In the genomic region with DNA sequence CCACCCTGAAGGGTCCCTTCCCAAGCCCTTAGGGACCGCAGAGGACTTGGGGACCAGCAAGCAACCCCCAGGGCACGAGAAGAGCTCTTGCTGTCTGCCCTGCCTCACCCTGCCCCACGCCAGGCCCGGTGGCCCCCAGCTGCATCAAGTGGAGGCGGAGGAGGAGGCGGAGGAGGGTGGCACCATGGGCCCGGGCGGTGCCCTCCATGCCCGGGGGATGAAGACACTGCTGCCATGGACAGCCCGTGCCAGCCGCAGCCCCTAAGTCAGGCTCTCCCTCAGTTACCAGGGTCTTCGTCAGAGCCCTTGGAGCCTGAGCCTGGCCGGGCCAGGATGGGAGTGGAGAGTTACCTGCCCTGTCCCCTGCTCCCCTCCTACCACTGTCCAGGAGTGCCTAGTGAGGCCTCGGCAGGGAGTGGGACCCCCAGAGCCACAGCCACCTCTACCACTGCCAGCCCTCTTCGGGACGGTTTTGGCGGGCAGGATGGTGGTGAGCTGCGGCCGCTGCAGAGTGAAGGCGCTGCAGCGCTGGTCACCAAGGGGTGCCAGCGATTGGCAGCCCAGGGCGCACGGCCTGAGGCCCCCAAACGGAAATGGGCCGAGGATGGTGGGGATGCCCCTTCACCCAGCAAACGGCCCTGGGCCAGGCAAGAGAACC, we compare ENCODE assay signal across 9 cellular contexts. TPM values are rescaled to one million over a fixed set of nuclear protein-coding genes. Genes with fewer than 3 reads are reported as not detected.
DNase-seq lines count a peak whose midpoint lies in the region; ATAC-seq and TF ChIP-seq lines count a peak whose summit lies in the region.
"Had no signal": no experiment of that assay in that cellular context is flagged by ENCODE, and none has a peak within 500 bp of the region (broad histone marks: within the 10 kb centered on the region; RNA-seq: fewer than 3 reads in every experiment).

No MANE protein-coding gene starts in this region.

- H3K27me3 ChIP-seq in H7 (ENCODE audit: control insufficient read depth, insufficient read depth, low read length), result no peaks in the 10 kb centered on the region
- no peaks in the 10 kb centered on the region for H3K27me3 ChIP-seq in gastroesophageal sphincter
- no peaks in the 10 kb centered on the region for H3K27me3 ChIP-seq in skeletal muscle satellite cell (ENCODE audit: control insufficient read depth, insufficient read depth, low read length)

- peak overlapping the region; percentile 94 for H3K9ac ChIP-seq in skeletal muscle satellite cell (ENCODE audit: low read depth, low read length)

- peak overlapping the region; percentile 78 for H3K27ac Mint-ChIP-seq in activated CD4-positive, alpha-beta memory T cell treated with anti-CD3 and anti-CD28 coated beads, Interleukin-2, amount 10 ng/mL, durations not matched to agents 7 days and 5 days

- CTCF ChIA-PET in activated CD4-positive, alpha-beta memory T cell treated with anti-CD3 and anti-CD28 coated beads, Interleukin-2, amount 10 ng/mL, durations not matched to agents 7 days and 5 days (lab: Charles Lee), result no interaction called here

- no peak for TF ChIP-seq POLR2A in gastroesophageal sphincter (IDR thresholded peaks at IDR 0.05)

- DNase-seq in H7 (peak; percentile 23), A172 (ENCODE audit: low spot score) (no peak)
- DNase-seq in activated CD4-positive, alpha-beta memory T cell treated with anti-CD3 and anti-CD28 coated beads, Interleukin-2, amount 10 ng/mL, durations not matched to agents 7 days and 5 days, result no peak
- DNase-seq in activated CD4-positive, CD25-positive, alpha-beta regulatory T cell (lab: John Stamatoyannopoulos, UW), result no peak
- DNase-seq: stimulated activated CD4-positive, alpha-beta T cell treated with anti-CD3 and anti-CD28 coated beads, Interleukin-4, amount 100 ng/mL, for 1 hour had no signal

- no peak for TF ChIP-seq CTCF in gastroesophageal sphincter (IDR thresholded peaks at IDR 0.05)

- no peaks in the 10 kb centered on the region for H3K27me3 Mint-ChIP-seq in activated CD4-positive, alpha-beta memory T cell treated with anti-CD3 and anti-CD28 coated beads, Interleukin-2, amount 10 ng/mL, durations not matched to agents 7 days and 5 days

- ATAC-seq in gastroesophageal sphincter (no peak), GM21529 (IDR thresholded peaks at IDR 0.05; ENCODE audit: unreplicated experiment) (no peak), GM19455 (IDR thresholded peaks at IDR 0.05; ENCODE audit: unreplicated experiment) (no peak)

- POLR2A ChIA-PET in activated CD4-positive, alpha-beta memory T cell treated with anti-CD3 and anti-CD28 coated beads, Interleukin-2, amount 10 ng/mL, durations not matched to agents 7 days and 5 days (lab: Charles Lee), result interaction anchor here (1.0 to 14.9 kb wide), 4 partner anchors 23 to 452 kb away, joined by 3 to 161 read pairs (median 38); a partner anchor contains a TSS

- H3K36me3 Mint-ChIP-seq in activated CD4-positive, alpha-beta memory T cell treated with anti-CD3 and anti-CD28 coated beads, Interleukin-2, amount 10 ng/mL, durations not matched to agents 7 days and 5 days (ENCODE audit: low read depth), result peaks cover 61% of the 10 kb centered on the region

- 55% methylated on average over 4 of the region's 27 CpGs; no CpG with 5 or more reads in 1 of the 2 donors for WGBS in gastroesophageal sphincter (ENCODE audit: low coverage in 1 of 2), 2 donors

- H3K4me1 Mint-ChIP-seq in activated CD4-positive, alpha-beta memory T cell treated with anti-CD3 and anti-CD28 coated beads, Interleukin-2, amount 10 ng/mL, durations not matched to agents 7 days and 5 days, result peaks cover 75% of the 10 kb centered on the region

- H3K9me3 ChIP-seq in gastroesophageal sphincter (no peaks in the 10 kb centered on the region), skeletal muscle satellite cell (replicated peaks; ENCODE audit: low read length) (no peaks in the 10 kb centered on the region)

- peak overlapping the region; percentile 91 for H3K4me3 Mint-ChIP-seq in activated CD4-positive, alpha-beta memory T cell treated with anti-CD3 and anti-CD28 coated beads, Interleukin-2, amount 10 ng/mL, durations not matched to agents 7 days and 5 days

- no peaks in the 10 kb centered on the region for H3K9me3 Mint-ChIP-seq in activated CD4-positive, alpha-beta memory T cell treated with anti-CD3 and anti-CD28 coated beads, Interleukin-2, amount 10 ng/mL, durations not matched to agents 7 days and 5 days

- peak overlapping the region; percentile 95 for H3K4me2 ChIP-seq in skeletal muscle satellite cell (ENCODE audit: low read length)

- H3K36me3 ChIP-seq in H7 (replicated peaks; ENCODE audit: control insufficient read depth, insufficient read depth, low read length) (peaks cover 13% of the 10 kb centered on the region), gastroesophageal sphincter (peaks cover 0 to 21% of the 10 kb centered on the region in 2 donors), skeletal muscle satellite cell (ENCODE audit: insufficient read depth, low read length) (peaks cover 51% of the 10 kb centered on the region)

- H3K27ac ChIP-seq in gastroesophageal sphincter, result peak overlapping the region; percentile 76 to 99 (median 96)

- peaks cover 16 to 69% (median 55%) of the 10 kb centered on the region in 3 donors for H3K4me1 ChIP-seq in gastroesophageal sphincter
- H3K4me1 ChIP-seq in skeletal muscle satellite cell (ENCODE audit: control insufficient read depth, insufficient read depth, low read length), result peaks cover 53% of the 10 kb centered on the region

- H3K4me3 ChIP-seq in H7 (ENCODE audit: insufficient read depth, low read depth, low read length), result peak overlapping the region; percentile 96
- peak overlapping the region; percentile 85 to 97 for H3K4me3 ChIP-seq in gastroesophageal sphincter
- peak overlapping the region; percentile 98 for H3K4me3 ChIP-seq in skeletal muscle satellite cell (ENCODE audit: low read length)

- TF ChIP-seq EP300 in gastroesophageal sphincter (IDR thresholded peaks at IDR 0.05), result no peak

RNA-seq across cellular contexts. Expression of a gene that starts 1.5 kb away (rescaled TPM):
- 110 and 148 TPM in 2 replicates for total RNA-seq in H7 (2014; rRNA removed; shearing (Covaris generic))
- 100 to 1,000 TPM; 127 to 128 TPM for total RNA-seq in activated CD4-positive, alpha-beta memory T cell treated with anti-CD3 and anti-CD28 coated beads, Interleukin-2, amount 10 ng/mL, durations not matched to agents 7 days and 5 days
- total RNA-seq in gastroesophageal sphincter, result 100 to 1,000 TPM in 3 of 4 donors, 10 to 100 TPM in 1; 99.1 to 115 (median 107) TPM
- 55.3 and 73.3 TPM in 2 replicates for total RNA-seq in skeletal muscle satellite cell (2012; rRNA removed)
- 80.0 and 123 TPM in 2 replicates for total RNA-seq in A172 (2014; rRNA removed; shearing (Covaris generic))

RNA-seq across cellular contexts. Expression of a gene that starts 22.4 kb away (rescaled TPM):
- 23.8 and 26.4 TPM in 2 replicates for total RNA-seq in H7 (2014; rRNA removed; shearing (Covaris generic))
- total RNA-seq in activated CD4-positive, alpha-beta memory T cell treated with anti-CD3 and anti-CD28 coated beads, Interleukin-2, amount 10 ng/mL, durations not matched to agents 7 days and 5 days, result 10 to 100 TPM; 65.7 to 68.3 TPM
- 10 to 100 TPM; 18.7 to 27.5 (median 20.9) TPM for total RNA-seq in gastroesophageal sphincter
- total RNA-seq in skeletal muscle satellite cell (2012; rRNA removed), result 7.6 and 10.6 TPM in 2 replicates
- 10.3 and 19.9 TPM in 2 replicates for total RNA-seq in A172 (2014; rRNA removed; shearing (Covaris generic))

RNA-seq across cellular contexts. Expression of a gene that starts 25.1 kb away (rescaled TPM):
- total RNA-seq in H7 (2014; rRNA removed; shearing (Covaris generic)), result not detected in 2 replicates
- not detected for total RNA-seq in activated CD4-positive, alpha-beta memory T cell treated with anti-CD3 and anti-CD28 coated beads, Interleukin-2, amount 10 ng/mL, durations not matched to agents 7 days and 5 days
- 1 to 10 TPM in 3 of 4 donors, not detected in 1; 1.4 to 9.2 (median 3.1) TPM for total RNA-seq in gastroesophageal sphincter
- not detected in 2 replicates for total RNA-seq in skeletal muscle satellite cell (2012; rRNA removed)
- total RNA-seq in A172 (2014; rRNA removed; shearing (Covaris generic)), result not detected in 2 replicates

RNA-seq across cellular contexts. Expression of a gene that starts 49.5 kb away (rescaled TPM):
- 440 and 502 TPM in 2 replicates for total RNA-seq in H7 (2014; rRNA removed; shearing (Covaris generic))
- 100 to 1,000 TPM; 145 to 151 TPM for total RNA-seq in activated CD4-positive, alpha-beta memory T cell treated with anti-CD3 and anti-CD28 coated beads, Interleukin-2, amount 10 ng/mL, durations not matched to agents 7 days and 5 days
- 10 to 100 TPM; 24.5 to 56.0 (median 48.2) TPM for total RNA-seq in gastroesophageal sphincter
- total RNA-seq in skeletal muscle satellite cell (2012; rRNA removed), result 35.7 and 46.7 TPM in 2 replicates
- 64.7 and 87.9 TPM in 2 replicates for total RNA-seq in A172 (2014; rRNA removed; shearing (Covaris generic))

RNA-seq across cellular contexts. Expression of a gene that starts 49.8 kb away (rescaled TPM):
- not detected in 2 replicates for total RNA-seq in H7 (2014; rRNA removed; shearing (Covaris generic))
- total RNA-seq in activated CD4-positive, alpha-beta memory T cell treated with anti-CD3 and anti-CD28 coated beads, Interleukin-2, amount 10 ng/mL, durations not matched to agents 7 days and 5 days, result not detected
- total RNA-seq in gastroesophageal sphincter, result not detected
- not detected in 2 replicates for total RNA-seq in skeletal muscle satellite cell (2012; rRNA removed)
- not detected in 2 replicates for total RNA-seq in A172 (2014; rRNA removed; shearing (Covaris generic))
